In genomic region chr16:1152123-1152638, GRCh38 we compare ENCODE assay signal across 9 cellular contexts. TPM values are rescaled to one million over a fixed set of nuclear protein-coding genes. Genes with fewer than 3 reads are reported as not detected.
DNase-seq lines count a peak whose midpoint lies in the region; ATAC-seq, FAIRE-seq and TF ChIP-seq lines count a peak whose summit lies in the region.
"Had no signal": no experiment of that assay in that cellular context is flagged by ENCODE, and none has a peak within 500 bp of the region (broad histone marks: within the 10 kb centered on the region; RNA-seq: fewer than 3 reads in every experiment).

No MANE protein-coding gene starts in this region.

- H4K20me1 ChIP-seq in HepG2 (ENCODE audit: insufficient read depth, low read length) = 0 out of 2 replicates have a peak, but pooled peaks cover 11% of the 10 kb centered on the region

- POLR2A ChIA-PET in HepG2 (lab: Yijun Ruan, JAX) = no interaction called here

- H3K4me3 ChIP-seq in HepG2 (replicated peaks in 1 of 3; ENCODE audit: insufficient read depth in 1 of 3, low read depth in 2 of 3, low read length in 3 of 3) = no peak overlapping the region
- H3K4me3 ChIP-seq in right lobe of liver = no peak overlapping the region

- H3K4me3 Mint-ChIP-seq in neural crest cell = no peak overlapping the region

- DNase-seq in HepG2 (ENCODE audit: low spot score) = no peak
- DNase-seq in right lobe of liver = no peak
- DNase-seq in central memory CD4-positive, alpha-beta T cell = peak; percentile 53
- peak; percentile 32 for DNase-seq in neural crest cell (ENCODE audit: low read depth, low spot score)
- DNase-seq in OCI-M1 (lab: John Stamatoyannopoulos, UW) = no peak
- no peak for DNase-seq in NCI-H1694 (lab: John Stamatoyannopoulos, UW)

- ATAC-seq in HepG2 (no peak), right lobe of liver (no peak), GM18868 (IDR thresholded peaks at IDR 0.05; ENCODE audit: unreplicated experiment) (no peak), GM18511 (IDR thresholded peaks at IDR 0.05; ENCODE audit: unreplicated experiment) (no peak)

- intact Hi-C loops in HepG2 (cut with micrococcal nuclease; ENCODE audit: unreplicated experiment) = no loop called here
- intact Hi-C loops in right lobe of liver (cut with DNase I) = no loop called here

- in situ Hi-C loops in HepG2 (cut with HindIII; ENCODE audit: extremely low pct_ligation_motif_present, low pct_unique_long_range_greater_than_20kb) = no loop called here

- H3K36me3 ChIP-seq in HepG2 (replicated peaks in 1 of 2; ENCODE audit: control insufficient read depth in 1 of 2, insufficient read depth in 2 of 2, low read length in 2 of 2) = no peaks in the 10 kb centered on the region
- no peaks in the 10 kb centered on the region for H3K36me3 ChIP-seq in right lobe of liver

- TF ChIP-seq CTCF in HepG2 (CRISPR knock-in tag; IDR thresholded peaks at IDR 0.05) = no peak
- no peak for TF ChIP-seq CTCF in right lobe of liver (IDR thresholded peaks at IDR 0.05)
- TF ChIP-seq CTCF in neural crest cell (conservative IDR thresholded peaks at IDR 0.05) = no peak

- TF ChIP-seq POLR2A in HepG2 (IDR thresholded peaks at IDR 0.05; ENCODE audit: insufficient read depth in 1 of 2, low read depth in 2 of 2, low read length in 2 of 2) (no peak), right lobe of liver (IDR thresholded peaks at IDR 0.05) (no peak)

- CTCF ChIA-PET in HepG2 (lab: Yijun Ruan, JAX; ENCODE audit: low intra/inter-chr PET ratio, low total read pairs) = no interaction called here

- H3K4me1 ChIP-seq in HepG2 (ENCODE audit: insufficient read depth, low read length) (peaks cover 31% of the 10 kb centered on the region), right lobe of liver (peaks cover 0 to 18% (median 9%) of the 10 kb centered on the region in 4 donors)

- H3K79me2 ChIP-seq in HepG2 (ENCODE audit: insufficient read depth, low read length) = no peaks in the 10 kb centered on the region

- peaks cover 21% of the 10 kb centered on the region for H3K27me3 Mint-ChIP-seq in neural crest cell (ENCODE audit: low read depth)

- no TSS peak for BruUV-seq in HepG2 (replicated peaks; lab: Mats Ljungman, UMichigan)

- no peak for FAIRE-seq in HepG2 (lab: Jason Lieb, UNC)

- peaks cover 7 to 75% of the 10 kb centered on the region in 2 experiments for H3K27me3 ChIP-seq in HepG2 (ENCODE audit: control insufficient read depth in 1 of 2, insufficient read depth in 2 of 2, low read length in 2 of 2)
- peaks cover 0 to 3% of the 10 kb centered on the region in 2 donors for H3K27me3 ChIP-seq in right lobe of liver

- no peaks in the 10 kb centered on the region for H3K4me1 Mint-ChIP-seq in neural crest cell

- H2AFZ ChIP-seq in HepG2 (ENCODE audit: low read length) = no peak overlapping the region

- no peak for TF ChIP-seq RAD21 in HepG2 (CRISPR knock-in tag; IDR thresholded peaks at IDR 0.05)

- H3K9me3 ChIP-seq in HepG2 (ENCODE audit: low read length) (no peaks in the 10 kb centered on the region), right lobe of liver (no peaks in the 10 kb centered on the region)

- no peaks in the 10 kb centered on the region for H3K36me3 Mint-ChIP-seq in neural crest cell (ENCODE audit: low read depth)

- WGBS in HepG2 (ENCODE audit: low lambda C conversion rate) = no CpG with 5 or more reads among the region's 40 CpGs
- no CpG with 5 or more reads among the region's 40 CpGs for WGBS in right lobe of liver (ENCODE audit: insufficient coverage, low coverage, low lambda C conversion rate, missing lambda C conversion rate)

- TF ChIP-seq EP300 in HepG2 (IDR thresholded peaks at IDR 0.05; ENCODE audit: low read depth in 2 of 2, low read length in 2 of 2) (no peak), HepG2 (CRISPR knock-in tag; IDR thresholded peaks at IDR 0.05; ENCODE audit: borderline replicate concordance) (no peak)

- no peaks in the 10 kb centered on the region for H3K9me3 Mint-ChIP-seq in neural crest cell

- no peak overlapping the region for H3K27ac Mint-ChIP-seq in neural crest cell (ENCODE audit: unreplicated experiment)

- H3K4me2 ChIP-seq in HepG2 (ENCODE audit: low read depth, low read length) = no peak overlapping the region
- H3K4me2 ChIP-seq: KMS-11 had no signal

- H3K9ac ChIP-seq in HepG2 (ENCODE audit: insufficient read depth, low read depth, low read length) = no peak overlapping the region
- H3K9ac ChIP-seq: KMS-11 had no signal

- H3K27ac ChIP-seq in HepG2 (ENCODE audit: extremely low read length, insufficient read depth, low read length) (no peak overlapping the region), right lobe of liver (no peak overlapping the region)
- H3K27ac ChIP-seq: KMS-11 had no signal

TF ChIP-seq in HepG2, 621 proteins besides CTCF, POLR2A, EP300 and RAD21 (continues in another document):
- no peak for TF ChIP-seq ZBTB14 (CRISPR knock-in tag; IDR thresholded peaks at IDR 0.05)

RNA-seq across cellular contexts. Expression of gene CACNA1H, which starts 0.7 kb away (rescaled TPM):
- 0.40 and 0.56 TPM in 2 replicates for total RNA-seq in HepG2 (2016; rRNA removed; fragmentation: Illumina TruSeq; extraction: Trizol)
- under 0.01 TPM in 1 of 2 replicates, not detected in the other for total RNA-seq in HepG2 (2016; cell fraction: cytosol; rRNA removed; fragmentation: Illumina TruSeq; extraction: Trizol; ENCODE audit: low read depth)
- 0.30 and 0.52 TPM in 2 replicates for total RNA-seq in HepG2 (2016; cell fraction: insoluble cytoplasmic fraction; rRNA removed; fragmentation: Illumina TruSeq; extraction: Trizol)
- 0.17 and 0.22 TPM in 2 replicates for total RNA-seq in HepG2 (2016; cell fraction: membrane; rRNA removed; fragmentation: Illumina TruSeq; extraction: Trizol)
- total RNA-seq in HepG2 (2016; cell fraction: nucleus; rRNA removed; fragmentation: Illumina TruSeq; extraction: Trizol) = 0.59 and 1.2 TPM in 2 replicates
- polyA plus RNA-seq in HepG2 (2011; rRNA removed) = 1.8 and 3.0 TPM in 2 replicates
- polyA plus RNA-seq in HepG2 (2011; cell fraction: cytosol; rRNA removed) = 1.9 and 2.4 TPM in 2 replicates
- polyA plus RNA-seq in HepG2 (2011; cell fraction: nucleus; rRNA removed) = 13.0 and 15.5 TPM in 2 replicates
- polyA plus RNA-seq in HepG2 (2012) = 0.21 and 1.4 TPM in 2 replicates
- polyA plus RNA-seq in HepG2 (2016; cell fraction: cytosol; fragmentation: Illumina TruSeq; extraction: Trizol; ENCODE audit: low read depth) = 0.03 and 0.05 TPM in 2 replicates
- polyA plus RNA-seq in HepG2 (2016; cell fraction: insoluble cytoplasmic fraction; fragmentation: Illumina TruSeq; extraction: Trizol; ENCODE audit: low read depth) = 0.22 TPM in 2 replicates
- 0.10 and 0.14 TPM in 2 replicates for polyA plus RNA-seq in HepG2 (2016; cell fraction: membrane; fragmentation: Illumina TruSeq; extraction: Trizol; ENCODE audit: low read depth)
- polyA plus RNA-seq in HepG2 (2016; cell fraction: nucleus; fragmentation: Illumina TruSeq; extraction: Trizol; ENCODE audit: insufficient read depth, low read depth) = 1.6 and 2.0 TPM in 2 replicates
- 0.40 and 7.6 TPM in 2 replicates for polyA minus RNA-seq in HepG2 (2011; rRNA and poly(A)+ RNA removed; ENCODE audit: low replicate concordance)
- 3.0 and 3.5 TPM in 2 replicates for polyA minus RNA-seq in HepG2 (2011; cell fraction: cytosol; rRNA and poly(A)+ RNA removed)
- polyA minus RNA-seq in HepG2 (2011; cell fraction: nucleus; rRNA and poly(A)+ RNA removed) = 2.7 and 4.5 TPM in 2 replicates
- 10 to 100 TPM in 1 of 6 experiments, 1 to 10 TPM in 3, under 1 TPM in 2; 0.56 to 14.0 (median 5.0) TPM for total RNA-seq in right lobe of liver
- total RNA-seq in neural crest cell = 10.7 and 13.2 TPM in 2 replicates

RNA-seq across cellular contexts. Expression of gene C1QTNF8, which starts 56.1 kb away (rescaled TPM):
- total RNA-seq in HepG2 (2016; rRNA removed; fragmentation: Illumina TruSeq; extraction: Trizol) (0.09 TPM in 1 of 2 replicates, not detected in the other), right lobe of liver (not detected), neural crest cell (0.19 and 0.30 TPM in 2 replicates)
- 0.20 TPM in 1 of 2 replicates, not detected in the other for total RNA-seq in HepG2 (2016; cell fraction: cytosol; rRNA removed; fragmentation: Illumina TruSeq; extraction: Trizol; ENCODE audit: low read depth)
- total RNA-seq in HepG2 (2016; cell fraction: insoluble cytoplasmic fraction; rRNA removed; fragmentation: Illumina TruSeq; extraction: Trizol) = not detected in 2 replicates
- total RNA-seq in HepG2 (2016; cell fraction: membrane; rRNA removed; fragmentation: Illumina TruSeq; extraction: Trizol) = not detected in 2 replicates
- 0.22 TPM in 1 of 2 replicates, not detected in the other for total RNA-seq in HepG2 (2016; cell fraction: nucleus; rRNA removed; fragmentation: Illumina TruSeq; extraction: Trizol)
- not detected in 2 replicates for polyA plus RNA-seq in HepG2 (2011; rRNA removed)
- polyA plus RNA-seq in HepG2 (2011; cell fraction: cytosol; rRNA removed) = not detected in 2 replicates
- 0.13 TPM in 1 of 2 replicates, not detected in the other for polyA plus RNA-seq in HepG2 (2011; cell fraction: nucleus; rRNA removed)
- polyA plus RNA-seq in HepG2 (2012) = not detected in 2 replicates
- polyA plus RNA-seq in HepG2 (2016; cell fraction: cytosol; fragmentation: Illumina TruSeq; extraction: Trizol; ENCODE audit: low read depth) = not detected in 2 replicates
- polyA plus RNA-seq in HepG2 (2016; cell fraction: insoluble cytoplasmic fraction; fragmentation: Illumina TruSeq; extraction: Trizol; ENCODE audit: low read depth) = not detected in 2 replicates
- polyA plus RNA-seq in HepG2 (2016; cell fraction: membrane; fragmentation: Illumina TruSeq; extraction: Trizol; ENCODE audit: low read depth) = not detected in 2 replicates
- polyA plus RNA-seq in HepG2 (2016; cell fraction: nucleus; fragmentation: Illumina TruSeq; extraction: Trizol; ENCODE audit: insufficient read depth, low read depth) = not detected in 2 replicates
- polyA minus RNA-seq in HepG2 (2011; rRNA and poly(A)+ RNA removed; ENCODE audit: low replicate concordance) = not detected in 2 replicates
- not detected in 2 replicates for polyA minus RNA-seq in HepG2 (2011; cell fraction: cytosol; rRNA and poly(A)+ RNA removed)
- not detected in 2 replicates for polyA minus RNA-seq in HepG2 (2011; cell fraction: nucleus; rRNA and poly(A)+ RNA removed)

Comparison
In these comparisons a context has a peak if more than half of its experiments do, and no peak if none do; other contexts are left out.
1. DNase-seq: peak in central memory CD4-positive, alpha-beta T cell (single experiment) and neural crest cell (single experiment); none in HepG2 (single experiment), right lobe of liver (0 of 3), OCI-M1 (single experiment) and NCI-H1694 (single experiment).